Comparison of ENCODE assay signal across 21 cellular contexts in the genomic region with DNA sequence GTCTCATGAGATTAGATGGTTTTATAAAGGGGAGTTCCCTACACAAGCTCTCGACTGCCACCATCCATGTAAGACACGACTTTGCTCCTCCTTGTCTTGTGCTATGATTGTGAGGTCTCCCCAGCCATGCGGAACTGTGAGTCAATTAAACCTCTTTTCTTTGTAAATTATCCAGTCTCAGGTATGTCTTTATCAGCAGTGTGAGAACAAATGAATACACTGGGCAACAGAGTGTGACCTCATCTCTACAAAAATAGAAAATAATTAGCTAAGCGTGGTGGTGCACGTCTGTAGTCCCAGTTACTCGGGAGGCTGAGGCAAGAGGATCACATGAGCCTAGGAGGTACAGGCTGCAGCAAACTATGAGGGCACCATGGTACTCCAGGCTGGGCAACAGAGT. TPM values are rescaled to one million over a fixed set of nuclear protein-coding genes. Genes with fewer than 3 reads are reported as not detected.
DNase-seq lines count a peak whose midpoint lies in the region; ATAC-seq, FAIRE-seq and TF ChIP-seq lines count a peak whose summit lies in the region.
"Had no signal": no experiment of that assay in that cellular context is flagged by ENCODE, and none has a peak within 500 bp of the region (broad histone marks: within the 10 kb centered on the region; RNA-seq: fewer than 3 reads in every experiment).

No MANE protein-coding gene starts in this region.

- peak overlapping the region; percentile 8 for H3K27ac Mint-ChIP-seq in activated CD4-positive, alpha-beta memory T cell treated with anti-CD3 and anti-CD28 coated beads, Interleukin-2, amount 10 ng/mL, durations not matched to agents 7 days and 5 days
- H3K27ac Mint-ChIP-seq in activated CD4-positive, alpha-beta memory T cell treated with anti-CD3 and anti-CD28 coated beads for 36 hours = no peak overlapping the region
- no peak overlapping the region for H3K27ac Mint-ChIP-seq in HFFc6
- H3K27ac Mint-ChIP-seq: CD14-positive monocyte, IgD-negative memory B cell had no signal

- peaks cover 44% of the 10 kb centered on the region for H3K36me3 Mint-ChIP-seq in activated CD4-positive, alpha-beta memory T cell treated with anti-CD3 and anti-CD28 coated beads, Interleukin-2, amount 10 ng/mL, durations not matched to agents 7 days and 5 days (ENCODE audit: low read depth)
- H3K36me3 Mint-ChIP-seq in activated CD4-positive, alpha-beta memory T cell treated with anti-CD3 and anti-CD28 coated beads for 36 hours = peaks cover 40% of the 10 kb centered on the region
- peaks cover 18% of the 10 kb centered on the region; the same call in 1 of the 2 replicates for H3K36me3 Mint-ChIP-seq in HFFc6 (ENCODE audit: low read depth)

- SMC1A ChIA-PET in GM12878 (lab: Charles Lee; ENCODE audit: uncharacterized antibody, unreplicated experiment) = interaction anchor here (0.6 to 0.7 kb wide), 2 partner anchors 13 to 17 kb away, joined by 3 read pairs; no protein-coding TSS in a partner anchor

- RAD21 ChIA-PET in GM12878 (lab: Charles Lee; ENCODE audit: unreplicated experiment) = no interaction called here

- no TSS peak for BruUV-seq in GM12878 (replicated peaks; lab: Mats Ljungman, UMichigan)

- H3K9ac ChIP-seq in GM12878 (ENCODE audit: control insufficient read depth, insufficient read depth, low read length) = no peak overlapping the region
- H3K9ac ChIP-seq: BLaER1 had no signal

- no peak for TF ChIP-seq RAD21 in GM12878 (IDR thresholded peaks at IDR 0.05; ENCODE audit: insufficient read depth, low read depth, low read length)

- POLR2A ChIA-PET in activated CD4-positive, alpha-beta memory T cell treated with anti-CD3 and anti-CD28 coated beads, Interleukin-2, amount 10 ng/mL, durations not matched to agents 7 days and 5 days (lab: Charles Lee) = no interaction called here
- POLR2A ChIA-PET in activated CD4-positive, alpha-beta memory T cell treated with anti-CD3 and anti-CD28 coated beads for 36 hours (lab: Charles Lee) = no interaction called here
- POLR2A ChIA-PET in GM12878 (lab: Charles Lee) = no interaction called here

- H3K4me1 ChIP-seq in GM12878 (ENCODE audit: control insufficient read depth, insufficient read depth, low read length) = no peaks in the 10 kb centered on the region
- H3K4me1 ChIP-seq: BLaER1 had no signal

- no peak overlapping the region for H3K4me3 Mint-ChIP-seq in activated CD4-positive, alpha-beta memory T cell treated with anti-CD3 and anti-CD28 coated beads, Interleukin-2, amount 10 ng/mL, durations not matched to agents 7 days and 5 days
- no peak overlapping the region for H3K4me3 Mint-ChIP-seq in activated CD4-positive, alpha-beta memory T cell treated with anti-CD3 and anti-CD28 coated beads for 36 hours
- H3K4me3 Mint-ChIP-seq in HFFc6 = no peak overlapping the region
- H3K4me3 Mint-ChIP-seq: CD14-positive monocyte; CD4-positive, alpha-beta memory T cell; H9; IgD-negative memory B cell had no signal

- H3K9me3 ChIP-seq in GM12878 (replicated peaks; ENCODE audit: control insufficient read depth, insufficient read depth, low read length) = no peaks in the 10 kb centered on the region
- H3K9me3 ChIP-seq: BLaER1 had no signal

- no peaks in the 10 kb centered on the region for H3K4me1 Mint-ChIP-seq in activated CD4-positive, alpha-beta memory T cell treated with anti-CD3 and anti-CD28 coated beads, Interleukin-2, amount 10 ng/mL, durations not matched to agents 7 days and 5 days
- H3K4me1 Mint-ChIP-seq in activated CD4-positive, alpha-beta memory T cell treated with anti-CD3 and anti-CD28 coated beads for 36 hours (ENCODE audit: low read depth) = no peaks in the 10 kb centered on the region
- H3K4me1 Mint-ChIP-seq in HFFc6 (ENCODE audit: low read depth) = peaks cover 6% of the 10 kb centered on the region; the same call in 1 of the 2 replicates
- H3K4me1 Mint-ChIP-seq: CD14-positive monocyte had no signal

- ATAC-seq in GM12878 = peak; percentile 42
- ATAC-seq in GM18907 (IDR thresholded peaks at IDR 0.05; ENCODE audit: unreplicated experiment) = no peak
- ATAC-seq in GM18505 (IDR thresholded peaks at IDR 0.05; ENCODE audit: unreplicated experiment) = no peak
- ATAC-seq: HepG2 had no signal

- H3K36me3 ChIP-seq in GM06990 (ENCODE audit: control insufficient read depth, insufficient read depth, low read length) (peaks cover 12% of the 10 kb centered on the region), GM12878 (ENCODE audit: control insufficient read depth in 2 of 2, insufficient read depth in 2 of 2, low read length in 1 of 2) (peaks cover 7 to 28% of the 10 kb centered on the region in 2 experiments)

- no peak overlapping the region for H3K4me2 ChIP-seq in GM12878 (ENCODE audit: control insufficient read depth, insufficient read depth)
- H3K4me2 ChIP-seq: BLaER1 had no signal

- no peak for TF ChIP-seq POLR2A in GM12878 (IDR thresholded peaks at IDR 0.05; ENCODE audit: low read depth, low read length)
- no peak for TF ChIP-seq POLR2A in GM18505 (IDR thresholded peaks at IDR 0.05; ENCODE audit: borderline replicate concordance, extremely low read depth, insufficient read depth, insufficient read length)

- no peaks in the 10 kb centered on the region for H4K20me1 ChIP-seq in GM12878 (ENCODE audit: control insufficient read depth, insufficient read depth)
- H4K20me1 ChIP-seq: BLaER1 had no signal

- TF ChIP-seq CTCF in GM06990 (IDR thresholded peaks at IDR 0.05; ENCODE audit: insufficient read depth, low read length, poor library complexity, severe bottlenecking) (no peak), GM12878 (IDR thresholded peaks at IDR 0.05 in 2 of 3, conservative IDR thresholded peaks at IDR 0.05 in 1 of 3; ENCODE audit: control insufficient read depth in 2 of 3, extremely low read depth in 1 of 3, insufficient read depth in 1 of 3, low read depth in 3 of 3, low read length in 3 of 3) (no peak), HFFc6 (IDR thresholded peaks at IDR 0.05) (no peak)

- no peak overlapping the region for H3K27ac ChIP-seq in GM12878 (ENCODE audit: control insufficient read depth, insufficient read depth)
- H3K27ac ChIP-seq: BLaER1 had no signal

- no peak overlapping the region for H3K4me3 ChIP-seq in GM06990 (replicated peaks; ENCODE audit: low read depth, low read length)
- no peak overlapping the region for H3K4me3 ChIP-seq in GM12878
- H3K4me3 ChIP-seq: BLaER1 had no signal

- in situ Hi-C loops in GM12878 (cut with MboI) = no loop called here

- 34% methylated on average over 6 of the region's 6 CpGs for WGBS in GM12878 (ENCODE audit: insufficient coverage, insufficient replicate concordance, low lambda C conversion rate, missing lambda C conversion rate)

- no peak overlapping the region for H2AFZ ChIP-seq in GM12878 (ENCODE audit: control insufficient read depth, low read depth, low read length)

- H3K79me2 ChIP-seq in GM12878 (ENCODE audit: control insufficient read depth, insufficient read depth, low read length) = no peaks in the 10 kb centered on the region

- intact Hi-C loops in activated CD4-positive, alpha-beta memory T cell treated with anti-CD3 and anti-CD28 coated beads for 36 hours (cut with micrococcal nuclease) = no loop called here
- intact Hi-C loops in GM12878 (cut with micrococcal nuclease; ENCODE audit: unreplicated experiment) = no loop called here

- H3K27me3 ChIP-seq in GM06990 (replicated peaks; ENCODE audit: control insufficient read depth, insufficient read depth, low read length) (no peaks in the 10 kb centered on the region), GM12878 (replicated peaks in 1 of 2; ENCODE audit: control insufficient read depth in 2 of 2, insufficient read depth in 2 of 2, low read length in 1 of 2) (no peaks in the 10 kb centered on the region)
- H3K27me3 ChIP-seq: BLaER1 had no signal

- TF ChIP-seq EP300 in GM12878 (IDR thresholded peaks at IDR 0.05; ENCODE audit: borderline replicate concordance in 1 of 2, control insufficient read depth in 1 of 2, low read depth in 2 of 2, low read length in 2 of 2) = no peak

- no peaks in the 10 kb centered on the region for H3K27me3 Mint-ChIP-seq in activated CD4-positive, alpha-beta memory T cell treated with anti-CD3 and anti-CD28 coated beads, Interleukin-2, amount 10 ng/mL, durations not matched to agents 7 days and 5 days
- no peaks in the 10 kb centered on the region for H3K27me3 Mint-ChIP-seq in activated CD4-positive, alpha-beta memory T cell treated with anti-CD3 and anti-CD28 coated beads for 36 hours
- no peaks in the 10 kb centered on the region for H3K27me3 Mint-ChIP-seq in HFFc6 (ENCODE audit: insufficient read depth)
- H3K27me3 Mint-ChIP-seq: CD4-positive, alpha-beta memory T cell; IgD-negative memory B cell had no signal

- no peaks in the 10 kb centered on the region for H3K9me3 Mint-ChIP-seq in activated CD4-positive, alpha-beta memory T cell treated with anti-CD3 and anti-CD28 coated beads, Interleukin-2, amount 10 ng/mL, durations not matched to agents 7 days and 5 days
- H3K9me3 Mint-ChIP-seq in activated CD4-positive, alpha-beta memory T cell treated with anti-CD3 and anti-CD28 coated beads for 36 hours = no peaks in the 10 kb centered on the region
- H3K9me3 Mint-ChIP-seq in HFFc6 = no peaks in the 10 kb centered on the region
- H3K9me3 Mint-ChIP-seq: CD14-positive monocyte; CD4-positive, alpha-beta memory T cell; H9; IgD-negative memory B cell had no signal

- no peak for DNase-seq in activated CD4-positive, alpha-beta memory T cell treated with anti-CD3 and anti-CD28 coated beads, Interleukin-2, amount 10 ng/mL, durations not matched to agents 7 days and 5 days
- no peak for DNase-seq in activated CD4-positive, alpha-beta memory T cell treated with anti-CD3 and anti-CD28 coated beads for 36 hours
- peak; percentile 15 for DNase-seq in GM06990 (ENCODE audit: extremely low read depth, insufficient read length)
- DNase-seq in GM12878 (ENCODE audit: low read depth, low spot score) = no peak
- peak; percentile 4 for DNase-seq in renal cortical epithelial cell (ENCODE audit: low read depth)
- no peak for DNase-seq in HFFc6
- DNase-seq: 8988T; Calu3; CD4-positive, alpha-beta memory T cell; DMS79 treated with DMSO at 0.1 percent for 48 hours; GF-D8; H9 had no signal

- FAIRE-seq in GM12878 (lab: Jason Lieb, UNC) = no peak
- FAIRE-seq: GM12891, GM18507, H1, HepG2 had no signal

- CTCF ChIA-PET in activated CD4-positive, alpha-beta memory T cell treated with anti-CD3 and anti-CD28 coated beads, Interleukin-2, amount 10 ng/mL, durations not matched to agents 7 days and 5 days (lab: Charles Lee) = interaction anchor here (0.6 kb wide), 1 partner anchor 39 kb away, joined by 3 read pairs; no protein-coding TSS in a partner anchor
- CTCF ChIA-PET in activated CD4-positive, alpha-beta memory T cell treated with anti-CD3 and anti-CD28 coated beads for 36 hours (lab: Charles Lee) = no interaction called here
- CTCF ChIA-PET in GM12878 (lab: Yijun Ruan, JAX) = interaction anchor here (0.6 to 1.4 kb wide), 2 partner anchors 124 to 323 kb away, joined by 3 read pairs; no protein-coding TSS in a partner anchor

RNA-seq across cellular contexts. Expression of a gene that starts 51.3 kb away (rescaled TPM):
- 10 to 100 TPM; 38.2 to 39.4 TPM for total RNA-seq in activated CD4-positive, alpha-beta memory T cell treated with anti-CD3 and anti-CD28 coated beads, Interleukin-2, amount 10 ng/mL, durations not matched to agents 7 days and 5 days
- total RNA-seq in activated CD4-positive, alpha-beta memory T cell treated with anti-CD3 and anti-CD28 coated beads for 36 hours = 10 to 100 TPM; 39.1 to 40.2 TPM
- 114 and 120 TPM in 2 replicates for total RNA-seq in GM12878 (2013; cell fraction: nucleolus; rRNA removed)
- 30.9 and 32.8 TPM in 2 replicates for total RNA-seq in GM12878 (2014; rRNA removed)
- 30.5 and 31.9 TPM in 2 replicates for total RNA-seq in GM12878 (2014; rRNA removed; fragmentation: Illumina TruSeq; extraction: Trizol)
- 44.2 and 50.1 TPM in 2 replicates for total RNA-seq in GM12878 (2021)
- 10.2 TPM for polyA plus RNA-seq in GM12878 (2011; ENCODE audit: low read depth)
- polyA plus RNA-seq in GM12878 (2011; rRNA removed) = 24.6 and 26.4 TPM in 2 replicates
- 13.7 and 20.1 TPM in 2 replicates for polyA plus RNA-seq in GM12878 (2011; cell fraction: cytosol; rRNA removed)
- 64.7 and 86.5 TPM in 2 replicates for polyA plus RNA-seq in GM12878 (2011; cell fraction: nucleus; rRNA removed)
- 21.2 and 21.5 TPM in 2 replicates for polyA plus RNA-seq in GM12878 (2012)
- polyA plus RNA-seq in GM12878 (2014; fragmentation: Illumina TruSeq; extraction: Trizol) = 27.1 and 28.4 TPM in 2 replicates
- 10 to 100 TPM; 19.0 to 19.6 TPM for polyA plus RNA-seq in GM12878 (2014; fragmentation: Nextera tagmentation; extraction: Ambion mirVana)
- 15.2 and 17.9 TPM in 2 replicates for polyA plus RNA-seq in GM12878 (2014; rRNA removed)
- polyA plus RNA-seq in GM12878 (2016; fragmentation: Nextera tagmentation; extraction: Ambion mirVana) = 10 to 100 TPM; 14.3 to 15.1 TPM
- polyA minus RNA-seq in GM12878 (2011; rRNA and poly(A)+ RNA removed) = 28.2 and 37.7 TPM in 2 replicates
- polyA minus RNA-seq in GM12878 (2011; cell fraction: cytosol; rRNA and poly(A)+ RNA removed) = 13.6 and 17.8 TPM in 2 replicates
- polyA minus RNA-seq in GM12878 (2011; cell fraction: nucleus; rRNA and poly(A)+ RNA removed) = 35.8 and 59.0 TPM in 2 replicates
- 12.7 and 36.6 TPM in 2 replicates for total RNA-seq in renal cortical epithelial cell
- total RNA-seq in HFFc6 (2021; fragmentation: NEBNext Ultra II Directional; extraction: Animal tissue kit (Norgen Biotek cat#: 25700)) = 10 to 100 TPM; 17.4 to 25.4 (median 18.4) TPM

Comparison
In these comparisons a context has a peak if more than half of its experiments do, and no peak if none do; other contexts are left out.
1. DNase-seq: peak in GM06990 (single experiment) and renal cortical epithelial cell (single experiment); none in activated CD4-positive, alpha-beta memory T cell treated with anti-CD3 and anti-CD28 coated beads, Interleukin-2, amount 10 ng/mL, durations not matched to agents 7 days and 5 days (single experiment), activated CD4-positive, alpha-beta memory T cell treated with anti-CD3 and anti-CD28 coated beads for 36 hours (single experiment), GM12878 (single experiment) and HFFc6 (single experiment).